ENCODE assay signal across 16 cellular contexts in genomic region chr2:120701096-120701860, GRCh38. TPM values are rescaled to one million over a fixed set of nuclear protein-coding genes. Genes with fewer than 3 reads are reported as not detected.
DNase-seq lines count a peak whose midpoint lies in the region; ATAC-seq and TF ChIP-seq lines count a peak whose summit lies in the region.
"Had no signal": no experiment of that assay in that cellular context is flagged by ENCODE, and none has a peak within 500 bp of the region (broad histone marks: within the 10 kb centered on the region; RNA-seq: fewer than 3 reads in every experiment).

No MANE protein-coding gene starts in this region.

- TF ChIP-seq CTCF in osteoblast (IDR thresholded peaks at IDR 0.05; ENCODE audit: extremely low read depth, low read depth, low read length) (no peak), spleen (IDR thresholded peaks at IDR 0.05 in 8 of 11, conservative IDR thresholded peaks at IDR 0.05 in 3 of 11) (no peak)

- H2AFZ ChIP-seq in osteoblast (ENCODE audit: low read length): no peak overlapping the region
- H2AFZ ChIP-seq: GM23248 had no signal

- intact Hi-C loops in spleen (cut with DNase I; ENCODE audit: low total_unique reads): no loop called here

- no peak overlapping the region for H3K4me3 ChIP-seq in osteoblast (ENCODE audit: insufficient read depth, low read length)
- no peak overlapping the region for H3K4me3 ChIP-seq in spleen
- H3K4me3 ChIP-seq: BLaER1, GM12878, GM23248 had no signal

- H3K4me1 ChIP-seq in osteoblast (ENCODE audit: insufficient read depth, low read length) (peaks cover 8% of the 10 kb centered on the region), spleen (peaks cover 0 to 30% (median 10%) of the 10 kb centered on the region in 6 donors)
- H3K4me1 ChIP-seq: BLaER1 had no signal

- no peak overlapping the region for H3K27ac ChIP-seq in osteoblast (ENCODE audit: low read depth, low read length)
- H3K27ac ChIP-seq in spleen: no peak overlapping the region
- H3K27ac ChIP-seq: BLaER1, GM23248 had no signal

- H4K20me1 ChIP-seq in osteoblast (ENCODE audit: insufficient read depth, low read length): no peaks in the 10 kb centered on the region
- H4K20me1 ChIP-seq: BLaER1 had no signal

- WGBS in spleen, 5 donors: 80 to 88% (median 85%) methylated on average over 9 to 10 of the region's 10 CpGs

- H3K9me3 ChIP-seq in osteoblast (ENCODE audit: low read depth, low read length) (no peaks in the 10 kb centered on the region), spleen (no peaks in the 10 kb centered on the region)
- H3K9me3 ChIP-seq: BLaER1 had no signal

- no peaks in the 10 kb centered on the region for H3K27me3 ChIP-seq in osteoblast (ENCODE audit: insufficient read depth, low read length)
- peaks cover 0 to 19% (median 3%) of the 10 kb centered on the region in 7 donors for H3K27me3 ChIP-seq in spleen (replicated peaks in 1 of 7)
- H3K27me3 ChIP-seq: BLaER1 had no signal

- ATAC-seq in GM19452 (IDR thresholded peaks at IDR 0.05; ENCODE audit: unreplicated experiment): no peak
- no peak for ATAC-seq in HG03280 (IDR thresholded peaks at IDR 0.05; ENCODE audit: unreplicated experiment)
- ATAC-seq: GM12878 had no signal

- H3K36me3 ChIP-seq in osteoblast (ENCODE audit: insufficient read depth, low read length): no peaks in the 10 kb centered on the region
- no peaks in the 10 kb centered on the region for H3K36me3 ChIP-seq in spleen
- H3K36me3 ChIP-seq: BLaER1 had no signal

- DNase-seq in ELF-1 (ENCODE audit: low read depth, low spot score) (peak; percentile 33), RPMI8226 (peak; percentile 48), osteoblast (ENCODE audit: insufficient read length, low spot score, missing footprints) (peak; percentile 21), spleen (peak; percentile 41), HCEC 1CT (no peak)
- DNase-seq: 8988T; CD4-positive, alpha-beta memory T cell; DMS153; GM23248; H7 had no signal

- TF ChIP-seq POLR2A in spleen (IDR thresholded peaks at IDR 0.05): no peak

- no peaks in the 10 kb centered on the region for H3K79me2 ChIP-seq in osteoblast (ENCODE audit: insufficient read depth, low read length)

- no peak overlapping the region for H3K4me2 ChIP-seq in osteoblast (ENCODE audit: insufficient read depth, low read length)
- H3K4me2 ChIP-seq: BLaER1 had no signal

RNA-seq across cellular contexts. Expression of gene GLI2, which starts 34.4 kb away (rescaled TPM):
- total RNA-seq in osteoblast: 3.8 and 10.1 TPM in 2 replicates
- total RNA-seq in spleen: 10 to 100 TPM in 1 of 7 donors, 1 to 10 TPM in 5, under 1 TPM in 1; 0.51 to 10.6 (median 1.7) TPM
- polyA plus RNA-seq in spleen: under 1 TPM; 0.22 to 0.32 (median 0.23) TPM
- total RNA-seq: CD4-positive, alpha-beta memory T cell; G401; GM12878 had no signal
- polyA plus RNA-seq: CD14-positive monocyte; CD4-positive, alpha-beta memory T cell had no signal
